13 cellular contexts compared by ENCODE assay signal in the genomic region with DNA sequence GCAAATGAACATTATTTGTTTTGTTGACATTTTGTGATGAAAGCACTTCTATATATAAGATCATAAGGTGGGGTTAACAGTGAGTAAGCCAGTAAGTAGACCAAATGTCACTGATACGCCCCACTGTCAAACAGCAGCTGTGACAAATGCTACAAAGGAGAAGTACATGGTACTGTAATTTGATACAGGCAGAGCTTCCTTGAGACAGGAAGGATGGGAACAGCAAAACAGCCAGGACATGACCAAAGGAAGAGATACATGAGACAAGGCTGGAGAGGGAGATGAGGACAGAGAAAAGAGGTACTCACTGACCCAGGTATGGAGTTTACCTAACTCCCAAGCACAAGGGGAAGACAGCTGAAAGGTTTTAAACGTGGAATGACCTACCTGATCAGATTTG.
A peak's percentile ranks its signal among the peaks of the same experiment; 100 is the strongest.
DNase-seq lines count a peak whose midpoint lies in the region; ATAC-seq and TF ChIP-seq lines count a peak whose summit lies in the region.
"Had no signal": no experiment of that assay in that cellular context is flagged by ENCODE, and none has a peak within 500 bp of the region (broad histone marks: within the 10 kb centered on the region; RNA-seq: fewer than 3 reads in every experiment).

No MANE protein-coding gene starts in this region.

- POLR2A ChIA-PET in naive thymus-derived CD8-positive, alpha-beta T cell (lab: Charles Lee) = no interaction called here

- H3K36me3 Mint-ChIP-seq in naive thymus-derived CD8-positive, alpha-beta T cell = peaks cover 0 to 8% (median 6%) of the 10 kb centered on the region in 3 donors

- no peaks in the 10 kb centered on the region for H3K36me3 ChIP-seq in body of pancreas (replicated peaks in 1 of 2; ENCODE audit: insufficient read depth in 1 of 2, low read depth in 2 of 2)

- H3K4me1 Mint-ChIP-seq in naive thymus-derived CD8-positive, alpha-beta T cell = peaks cover 30 to 81% (median 65%) of the 10 kb centered on the region in 4 donors

- 49 to 59% methylated on average over 2 of the region's 2 CpGs for WGBS in body of pancreas, 2 donors

- no peaks in the 10 kb centered on the region for H3K27me3 ChIP-seq in body of pancreas

- no peak for TF ChIP-seq CTCF in body of pancreas (IDR thresholded peaks at IDR 0.05)

- ATAC-seq in naive thymus-derived CD8-positive, alpha-beta T cell = no peak
- ATAC-seq in body of pancreas = no peak
- ATAC-seq in GM18909 (IDR thresholded peaks at IDR 0.05; ENCODE audit: poor library complexity, unreplicated experiment) = no peak

- H3K9me3 Mint-ChIP-seq in naive thymus-derived CD8-positive, alpha-beta T cell = peaks cover 0 to 14% (median 0%) of the 10 kb centered on the region in 9 donors

- TF ChIP-seq POLR2A in body of pancreas (IDR thresholded peaks at IDR 0.05) = no peak

- H3K27me3 Mint-ChIP-seq in naive thymus-derived CD8-positive, alpha-beta T cell = no peaks in the 10 kb centered on the region

- intact Hi-C loops in body of pancreas (cut with DNase I) = no loop called here

- no peaks in the 10 kb centered on the region for H3K4me1 ChIP-seq in body of pancreas

- H3K27ac ChIP-seq in body of pancreas = no peak overlapping the region

- DNase-seq in NCI-H1417 (lab: John Stamatoyannopoulos, UW) (peak in 2 of 3 experiments; percentile 53 to 57), NCI-H1417 treated with DMSO at 0.1 percent for 48 hours (lab: John Stamatoyannopoulos, UW) (no peak), NCI-H2029 (lab: John Stamatoyannopoulos, UW) (peak; percentile 50), amniotic epithelial cell (ENCODE audit: low read depth) (peak; percentile 13), mesenteric fat pad (ENCODE audit: low spot score) (no peak), body of pancreas (no peak)
- no peak for DNase-seq in naive thymus-derived CD8-positive, alpha-beta T cell
- DNase-seq: activated gamma-delta T cell treated with Interleukin-2 at 50 U/mL for 16 hours; effector CD8-positive, alpha-beta T cell; left cardiac atrium; NCI-H1048 had no signal

- H3K9me3 ChIP-seq in body of pancreas = no peaks in the 10 kb centered on the region

- H3K27ac Mint-ChIP-seq in naive thymus-derived CD8-positive, alpha-beta T cell = peak overlapping the region in 7 of 10 donors; percentile 8 to 41 (median 26)
- H3K27ac Mint-ChIP-seq: T-helper 2 cell treated with Interferon-gamma antibody and Interleukin-4, amounts not matched to agents 5 μg/mL and 100 μg/mL, for 36 hours had no signal

- H3K4me3 ChIP-seq in body of pancreas = no peak overlapping the region

- H3K4me3 Mint-ChIP-seq in naive thymus-derived CD8-positive, alpha-beta T cell = no peak overlapping the region
- H3K4me3 Mint-ChIP-seq: T-helper 2 cell treated with Interferon-gamma antibody and Interleukin-4, amounts not matched to agents 5 μg/mL and 100 μg/mL, for 36 hours had no signal

Comparison
In these comparisons a context has a peak if more than half of its experiments do, and no peak if none do; other contexts are left out.
1. DNase-seq: peak in NCI-H1417 (2 of 3), NCI-H2029 (single experiment) and amniotic epithelial cell (single experiment); none in NCI-H1417 treated with DMSO at 0.1 percent for 48 hours (single experiment), naive thymus-derived CD8-positive, alpha-beta T cell (0 of 10), mesenteric fat pad (single experiment) and body of pancreas (0 of 4).